ENCODE assay signal across 8 cellular contexts in the genomic region with DNA sequence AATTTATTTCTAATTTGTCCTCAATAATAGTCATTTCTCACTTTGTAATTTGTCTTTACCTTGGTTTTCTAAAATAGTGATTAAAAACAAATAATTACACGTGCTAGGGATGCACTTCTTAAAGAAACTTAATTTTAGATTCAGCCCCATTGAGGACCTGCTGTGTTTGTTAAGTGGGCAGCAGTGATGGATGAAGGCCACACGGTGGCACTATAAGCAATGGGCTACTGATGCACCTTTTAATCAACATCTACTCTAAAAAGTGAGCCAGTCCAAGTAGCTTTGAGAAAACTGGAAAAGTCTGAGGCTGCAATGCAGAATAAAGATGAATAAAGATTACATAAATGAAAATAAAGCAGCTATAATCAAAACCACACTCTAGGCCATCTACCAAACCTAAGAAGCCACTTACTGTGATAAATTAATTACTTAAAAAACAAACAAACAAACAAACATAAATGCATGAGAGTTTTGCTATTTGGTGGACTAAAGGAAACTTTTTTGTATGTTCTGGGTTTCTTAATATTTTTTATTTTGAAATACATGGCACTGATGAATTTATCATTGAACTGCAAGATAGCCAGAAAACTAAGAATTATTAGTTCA.
DNase-seq lines count a peak whose midpoint lies in the region; ATAC-seq and TF ChIP-seq lines count a peak whose summit lies in the region.

No MANE protein-coding gene starts in this region.

- H3K36me3 ChIP-seq in adipocyte (ENCODE audit: control insufficient read depth, insufficient read depth, low read length, severe bottlenecking) = no peaks in the 10 kb centered on the region
- no peaks in the 10 kb centered on the region for H3K36me3 ChIP-seq in thoracic aorta

- no peak overlapping the region for H3K9ac ChIP-seq in adipocyte (ENCODE audit: low read length)

- ATAC-seq in GM19328 (IDR thresholded peaks at IDR 0.05; ENCODE audit: unreplicated experiment) (peak; percentile 87), HG03457 (IDR thresholded peaks at IDR 0.05; ENCODE audit: unreplicated experiment) (peak; percentile 83), thoracic aorta (ENCODE audit: insufficient number of reproducible peaks, low FRiP score, low read depth) (no peak)

- peak; percentile 31 for TF ChIP-seq CTCF in thoracic aorta (IDR thresholded peaks at IDR 0.05)

- no peak overlapping the region for H3K4me3 ChIP-seq in adipocyte (ENCODE audit: low read length)
- H3K4me3 ChIP-seq in thoracic aorta = no peak overlapping the region

- H3K27ac ChIP-seq in thoracic aorta = no peak overlapping the region

- no peaks in the 10 kb centered on the region for H3K9me3 ChIP-seq in adipocyte (ENCODE audit: control insufficient read depth, low read length)
- no peaks in the 10 kb centered on the region for H3K9me3 ChIP-seq in thoracic aorta

- intact Hi-C loops in posterior vena cava (cut with DNase I) = no loop called here

- H3K27me3 ChIP-seq in adipocyte (replicated peaks; ENCODE audit: control insufficient read depth, insufficient read depth, low read length) = no peaks in the 10 kb centered on the region
- no peaks in the 10 kb centered on the region for H3K27me3 ChIP-seq in thoracic aorta (replicated peaks; ENCODE audit: insufficient read depth)

- peak; percentile 29 for DNase-seq in DMS153 treated with DMSO at 0.1 percent for 48 hours (lab: John Stamatoyannopoulos, UW; ENCODE audit: unreplicated experiment)
- DNase-seq in NCI-H446 (lab: John Stamatoyannopoulos, UW) = peak; percentile 31 to 78
- peak; percentile 80 for DNase-seq in adipocyte (ENCODE audit: low read depth)
- peak; percentile 25 for DNase-seq in iPS DF 4.7 (ENCODE audit: extremely low read depth, low spot score)
- DNase-seq in thoracic aorta (ENCODE audit: low spot score) = no peak
- DNase-seq in posterior vena cava (ENCODE audit: low spot score) = no peak

- H3K4me1 ChIP-seq in adipocyte (ENCODE audit: control insufficient read depth, insufficient read depth, low read length) = no peaks in the 10 kb centered on the region
- H3K4me1 ChIP-seq in thoracic aorta (ENCODE audit: control insufficient read depth in 1 of 2, low read depth in 2 of 2) = no peaks in the 10 kb centered on the region

Comparison
In these comparisons a context has a peak if more than half of its experiments do, and no peak if none do; other contexts are left out.
1. DNase-seq: peak in DMS153 treated with DMSO at 0.1 percent for 48 hours (single experiment), NCI-H446 (2 of 2), adipocyte (single experiment) and iPS DF 4.7 (single experiment); none in thoracic aorta (single experiment) and posterior vena cava (single experiment).